24 cellular contexts compared by ENCODE assay signal in genomic region chr10:14261341-14261740, GRCh38.
"Had no signal": no experiment of that assay in that cellular context is flagged by ENCODE, and none has a peak within 500 bp of the region (broad histone marks: within the 10 kb centered on the region; RNA-seq: fewer than 3 reads in every experiment).

No MANE protein-coding gene starts in this region.

- DNase-seq: activated CD4-positive, alpha-beta T cell treated with anti-CD3 and anti-CD28 coated beads for 48 hours; activated CD4-positive, alpha-beta T cell treated with anti-CD3 and anti-CD28 coated beads, Interleukin-2, amount 50 U/mL, for 4 hours; activated CD4-positive, CD25-positive, alpha-beta regulatory T cell treated with anti-CD3 and anti-CD28 coated beads, Interleukin-2, amount 50 U/mL, for 72 hours; activated CD8-positive, alpha-beta memory T cell treated with anti-CD3 and anti-CD28 coated beads, Interleukin-2, amount 50 U/mL, for 48 hours; activated CD8-positive, alpha-beta T cell treated with anti-CD3 and anti-CD28 coated beads, Interleukin-2, amount 10 ng/mL, durations not matched to agents 7 days and 5 days; activated T-cell treated with anti-CD3 and anti-CD28 coated beads, Interleukin-2, amount 50 U/mL, for 1 hour; aorta; caudate nucleus; MM.1S; NCI-H1105; NCI-H1436; NCI-H1694 treated with DMSO at 0.1 percent for 48 hours; NCI-H2029 treated with DMSO at 0.1 percent for 48 hours; NCI-H524 treated with DMSO at 0.1 percent for 48 hours; NCI-H774; NK-92 treated with Interleukin-12 subunit alpha and Interleukin-12 subunit beta, amount 100 ng/mL, for 24 hours; OCI-M1; Right ventricle myocardium superior; RPMI8226; T-helper 17 cell; T-helper 9 cell had no signal

- H3K27ac Mint-ChIP-seq: activated CD8-positive, alpha-beta T cell treated with anti-CD3 and anti-CD28 coated beads, Interleukin-2, amount 10 ng/mL, durations not matched to agents 7 days and 5 days; activated naive CD4-positive, alpha-beta T cell treated with anti-CD3 and anti-CD28 coated beads, Interleukin-2, amount 50 U/mL, for 24 hours; T-helper 17 cell; WTC11 had no signal

- H3K4me1 Mint-ChIP-seq: activated naive CD4-positive, alpha-beta T cell treated with anti-CD3 and anti-CD28 coated beads, Interleukin-2, amount 50 U/mL, for 24 hours had no signal

- H3K9me3 Mint-ChIP-seq: activated naive CD4-positive, alpha-beta T cell treated with anti-CD3 and anti-CD28 coated beads, Interleukin-2, amount 50 U/mL, for 24 hours had no signal

- H3K36me3 Mint-ChIP-seq: activated naive CD4-positive, alpha-beta T cell treated with anti-CD3 and anti-CD28 coated beads, Interleukin-2, amount 50 U/mL, for 24 hours had no signal

- ATAC-seq: activated CD8-positive, alpha-beta T cell treated with anti-CD3 and anti-CD28 coated beads, Interleukin-2, amount 10 ng/mL, durations not matched to agents 7 days and 5 days; Panc1; T-helper 17 cell; WTC11 had no signal

- H3K4me3 Mint-ChIP-seq: activated CD8-positive, alpha-beta T cell treated with anti-CD3 and anti-CD28 coated beads, Interleukin-2, amount 10 ng/mL, durations not matched to agents 7 days and 5 days; activated naive CD4-positive, alpha-beta T cell treated with anti-CD3 and anti-CD28 coated beads, Interleukin-2, amount 50 U/mL, for 24 hours; T-helper 17 cell; WTC11 had no signal
